Comparison of ENCODE assay signal across 13 cellular contexts in genomic region chr17:75367312-75367711, GRCh38. TPM values are rescaled to one million over a fixed set of nuclear protein-coding genes. Genes with fewer than 3 reads are reported as not detected.
DNase-seq lines count a peak whose midpoint lies in the region; TF ChIP-seq lines count a peak whose summit lies in the region.
"Had no signal": no experiment of that assay in that cellular context is flagged by ENCODE, and none has a peak within 500 bp of the region (broad histone marks: within the 10 kb centered on the region; RNA-seq: fewer than 3 reads in every experiment).

No MANE protein-coding gene starts in this region.

- no peak overlapping the region for H2AFZ ChIP-seq in SU-DHL-6 (ENCODE audit: low read depth, low read length, severe bottlenecking)
- no peak overlapping the region for H2AFZ ChIP-seq in smooth muscle cell (ENCODE audit: low read depth)
- H2AFZ ChIP-seq: parathyroid adenoma had no signal

- H3K9me3 ChIP-seq in SU-DHL-6 (ENCODE audit: insufficient read depth, low read length) (no peaks in the 10 kb centered on the region), smooth muscle cell (replicated peaks; ENCODE audit: low read depth) (no peaks in the 10 kb centered on the region), uterus (no peaks in the 10 kb centered on the region)
- H3K9me3 ChIP-seq: thoracic aorta had no signal

- TF ChIP-seq POLR2A in uterus (IDR thresholded peaks at IDR 0.05) = no peak

- H3K36me3 ChIP-seq in SU-DHL-6 (ENCODE audit: low read length) (no peaks in the 10 kb centered on the region), smooth muscle cell (ENCODE audit: low read depth) (no peaks in the 10 kb centered on the region), uterus (no peaks in the 10 kb centered on the region)
- H3K36me3 ChIP-seq: thoracic aorta had no signal

- H4K20me1 ChIP-seq in SU-DHL-6 (ENCODE audit: low read depth, low read length) (peaks cover 32% of the 10 kb centered on the region), smooth muscle cell (ENCODE audit: low read depth) (peaks cover 100% of the 10 kb centered on the region)

- DNase-seq in activated CD8-positive, alpha-beta memory T cell treated with anti-CD3 and anti-CD28 coated beads for 24 hours = peak; percentile 55
- no peak for DNase-seq in activated CD8-positive, alpha-beta memory T cell treated with anti-CD3 and anti-CD28 coated beads, Interleukin-2, amount 50 U/mL, for 4 hours
- peak; percentile 65 for DNase-seq in choroid plexus epithelial cell (ENCODE audit: low read depth)
- no peak for DNase-seq in smooth muscle cell (lab: John Stamatoyannopoulos, UW; ENCODE audit: unreplicated experiment)
- no peak for DNase-seq in stimulated activated CD4-positive, alpha-beta T cell treated with anti-CD3 and anti-CD28 coated beads, Interleukin-1b, Interleukin-23, amount 100 ng/mL, for 48 hours
- DNase-seq in uterus = no peak
- DNase-seq in activated gamma-delta T cell (lab: John Stamatoyannopoulos, UW) = no peak
- DNase-seq: cortex of kidney, NCI-H1048, NCI-H774 had no signal

- H3K9ac ChIP-seq in SU-DHL-6 (ENCODE audit: low read length) (no peak overlapping the region), smooth muscle cell (ENCODE audit: low read depth) (no peak overlapping the region)
- H3K9ac ChIP-seq: parathyroid adenoma had no signal

- H3K9me2 ChIP-seq in SU-DHL-6 (replicated peaks; ENCODE audit: insufficient read depth, low read length) = no peaks in the 10 kb centered on the region

- intact Hi-C loops in uterus (cut with DNase I; ENCODE audit: low total_unique reads) = no loop called here

- H3K27me3 ChIP-seq in SU-DHL-6 (ENCODE audit: low read length) (no peaks in the 10 kb centered on the region), smooth muscle cell (ENCODE audit: low read depth) (no peaks in the 10 kb centered on the region), uterus (no peaks in the 10 kb centered on the region)

- peaks cover 16% of the 10 kb centered on the region for H3K4me1 ChIP-seq in smooth muscle cell (ENCODE audit: low read depth)
- peaks cover 0 to 8% of the 10 kb centered on the region in 2 donors for H3K4me1 ChIP-seq in uterus

- H3K4me2 ChIP-seq in SU-DHL-6 (ENCODE audit: low read depth, low read length, poor library complexity, severe bottlenecking) (peak overlapping the region; percentile 51), smooth muscle cell (no peak overlapping the region)

- H3K79me2 ChIP-seq in SU-DHL-6 (ENCODE audit: insufficient read depth, low read length) (peaks cover 99% of the 10 kb centered on the region), smooth muscle cell (ENCODE audit: low read depth) (peaks cover 87% of the 10 kb centered on the region)

- peaks cover 19% of the 10 kb centered on the region; the same call in 1 of the 2 replicates for H3F3A ChIP-seq in SU-DHL-6 (ENCODE audit: insufficient read depth)
- peaks cover 12% of the 10 kb centered on the region for H3F3A ChIP-seq in smooth muscle cell (ENCODE audit: low read depth)

- H3K4me3 ChIP-seq in SU-DHL-6 (ENCODE audit: insufficient read depth, low read length, poor library complexity, severe bottlenecking) (no peak overlapping the region), choroid plexus epithelial cell (ENCODE audit: low read depth, low read length) (no peak overlapping the region), smooth muscle cell (no peak overlapping the region), uterus (no peak overlapping the region)
- H3K4me3 ChIP-seq: thoracic aorta had no signal

- 27% methylated on average over 1 of the region's 1 CpG for WGBS in smooth muscle cell (ENCODE audit: low lambda C conversion rate)

- TF ChIP-seq CTCF in SU-DHL-6 (IDR thresholded peaks at IDR 0.05; ENCODE audit: insufficient read depth, low read length, poor library complexity, severe bottlenecking) = no peak
- no peak for TF ChIP-seq CTCF in choroid plexus epithelial cell (conservative IDR thresholded peaks at IDR 0.05; ENCODE audit: low read depth, low read length)
- no peak for TF ChIP-seq CTCF in smooth muscle cell (IDR thresholded peaks at IDR 0.05; ENCODE audit: borderline replicate concordance, insufficient read depth, poor library complexity, severe bottlenecking)
- no peak for TF ChIP-seq CTCF in uterus (IDR thresholded peaks at IDR 0.05)

- H3K27ac ChIP-seq in SU-DHL-6 (ENCODE audit: low read depth, low read length) (no peak overlapping the region), smooth muscle cell (ENCODE audit: low read depth) (peak overlapping the region; percentile 25), uterus (no peak overlapping the region)
- H3K27ac ChIP-seq: parathyroid adenoma had no signal

RNA-seq across cellular contexts. Expression of gene GRB2, which starts 38.2 kb away (rescaled TPM):
- 62.4 and 76.5 TPM in 2 replicates for total RNA-seq in smooth muscle cell
- polyA plus RNA-seq in smooth muscle cell = 80.1 and 83.2 TPM in 2 replicates
- 100 to 1,000 TPM in 1 of 4 donors, 10 to 100 TPM in 3; 51.5 to 127 (median 78.1) TPM for total RNA-seq in uterus

Comparison
In these comparisons a context has a peak if more than half of its experiments do, and no peak if none do; other contexts are left out.
1. DNase-seq: peak in activated CD8-positive, alpha-beta memory T cell treated with anti-CD3 and anti-CD28 coated beads for 24 hours (single experiment) and choroid plexus epithelial cell (single experiment); none in activated CD8-positive, alpha-beta memory T cell treated with anti-CD3 and anti-CD28 coated beads, Interleukin-2, amount 50 U/mL, for 4 hours (single experiment), smooth muscle cell (single experiment), stimulated activated CD4-positive, alpha-beta T cell treated with anti-CD3 and anti-CD28 coated beads, Interleukin-1b, Interleukin-23, amount 100 ng/mL, for 48 hours (single experiment), uterus (0 of 2) and activated gamma-delta T cell (single experiment).